ENCODE assay signal across 8 cellular contexts in genomic region chr11:9231848-9232177, GRCh38. TPM values are rescaled to one million over a fixed set of nuclear protein-coding genes. Genes with fewer than 3 reads are reported as not detected.
DNase-seq lines count a peak whose midpoint lies in the region; ATAC-seq and TF ChIP-seq lines count a peak whose summit lies in the region.

No MANE protein-coding gene starts in this region.

- peaks cover 33% of the 10 kb centered on the region for H3K4me1 Mint-ChIP-seq in activated CD4-positive, alpha-beta memory T cell treated with anti-CD3 and anti-CD28 coated beads for 36 hours (ENCODE audit: low read depth)

- BruUV-seq in A673 (replicated peaks; lab: Mats Ljungman, UMichigan) = no TSS peak

- TF ChIP-seq CTCF in stomach (IDR thresholded peaks at IDR 0.05) (no peak), A673 (conservative IDR thresholded peaks at IDR 0.05; ENCODE audit: low read depth, low read length) (no peak)

- H3K4me3 ChIP-seq in HAP-1 = no peak overlapping the region
- H3K4me3 ChIP-seq in right cardiac atrium (ENCODE audit: low read length) = no peak overlapping the region
- H3K4me3 ChIP-seq in stomach = peak overlapping the region in 3 of 4 donors; percentile 20 to 23 (median 23)
- H3K4me3 ChIP-seq in A673 (ENCODE audit: low read depth, low read length, poor library complexity, severe bottlenecking) = no peak overlapping the region

- POLR2A ChIA-PET in activated CD4-positive, alpha-beta memory T cell treated with anti-CD3 and anti-CD28 coated beads for 36 hours (lab: Charles Lee) = no interaction called here
- POLR2A ChIA-PET in A673 (lab: Charles Lee; ENCODE audit: low non-redundant PET) = no interaction called here

- peaks cover 38% of the 10 kb centered on the region for H3K4me1 ChIP-seq in HAP-1
- peaks cover 5% of the 10 kb centered on the region for H3K4me1 ChIP-seq in right cardiac atrium (ENCODE audit: control insufficient read depth, insufficient read depth, low read length)
- peaks cover 10 to 42% (median 25%) of the 10 kb centered on the region in 4 donors for H3K4me1 ChIP-seq in stomach
- peaks cover 7% of the 10 kb centered on the region for H3K4me1 ChIP-seq in A673 (ENCODE audit: insufficient read depth, low read length, poor library complexity, severe bottlenecking)

- CTCF ChIA-PET in activated CD4-positive, alpha-beta memory T cell treated with anti-CD3 and anti-CD28 coated beads for 36 hours (lab: Charles Lee) = interaction anchor here (0.6 to 0.7 kb wide), 2 partner anchors 28 to 275 kb away, joined by 3 read pairs; no protein-coding TSS in a partner anchor
- CTCF ChIA-PET in A673 (lab: Charles Lee) = no interaction called here

- H3K36me3 ChIP-seq in HAP-1 (replicated peaks) = no peaks in the 10 kb centered on the region
- no peaks in the 10 kb centered on the region for H3K36me3 ChIP-seq in stomach
- no peaks in the 10 kb centered on the region for H3K36me3 ChIP-seq in A673 (ENCODE audit: insufficient read depth, low read length, poor library complexity, severe bottlenecking)

- H3K27ac Mint-ChIP-seq in activated CD4-positive, alpha-beta memory T cell treated with anti-CD3 and anti-CD28 coated beads for 36 hours = no peak overlapping the region

- H3K27me3 ChIP-seq in HAP-1 (ENCODE audit: low read depth) (no peaks in the 10 kb centered on the region), right cardiac atrium (ENCODE audit: control insufficient read depth, insufficient read depth) (no peaks in the 10 kb centered on the region), stomach (no peaks in the 10 kb centered on the region), A673 (replicated peaks; ENCODE audit: insufficient read depth, low read depth, low read length, poor library complexity) (no peaks in the 10 kb centered on the region)

- H3K4me3 Mint-ChIP-seq in activated CD4-positive, alpha-beta memory T cell treated with anti-CD3 and anti-CD28 coated beads for 36 hours = peak overlapping the region; percentile 30

- TF ChIP-seq EP300 in stomach (IDR thresholded peaks at IDR 0.05) = no peak

- WGBS in right cardiac atrium = 5% methylated on average over 1 of the region's 1 CpG
- WGBS in stomach, 5 donors = 0 to 5% (median 2%) methylated on average over 1 of the region's 1 CpG

- H3K9me3 Mint-ChIP-seq in activated CD4-positive, alpha-beta memory T cell treated with anti-CD3 and anti-CD28 coated beads for 36 hours = no peaks in the 10 kb centered on the region

- H3K27me3 Mint-ChIP-seq in activated CD4-positive, alpha-beta memory T cell treated with anti-CD3 and anti-CD28 coated beads for 36 hours = no peaks in the 10 kb centered on the region

- in situ Hi-C loops in HAP-1 (cut with MboI; ENCODE audit: low sequenced_read_pairs) = no loop called here

- DNase-seq in Ammon's horn (ENCODE audit: low spot score) = peak; percentile 81
- DNase-seq in HAP-1 (ENCODE audit: low spot score in 2 of 2) = peak; percentile 53 to 85
- DNase-seq in activated CD4-positive, alpha-beta memory T cell treated with anti-CD3 and anti-CD28 coated beads for 36 hours = no peak
- DNase-seq in right cardiac atrium = no peak
- DNase-seq in stomach = no peak
- no peak for DNase-seq in A673 (ENCODE audit: low spot score)

- intact Hi-C loops in activated CD4-positive, alpha-beta memory T cell treated with anti-CD3 and anti-CD28 coated beads for 36 hours (cut with micrococcal nuclease) = no loop called here
- intact Hi-C loops in right cardiac atrium (cut with DNase I) (no loop called here), stomach (cut with DNase I; ENCODE audit: low total_unique reads) (no loop called here), A673 (cut with micrococcal nuclease; ENCODE audit: unreplicated experiment) (no loop called here)

- ATAC-seq in right cardiac atrium (peak; percentile 77 to 83), GM19023 (IDR thresholded peaks at IDR 0.05; ENCODE audit: unreplicated experiment) (no peak), GM18873 (IDR thresholded peaks at IDR 0.05; ENCODE audit: low FRiP score, unreplicated experiment) (no peak)

- no peak for TF ChIP-seq POLR2A in stomach (IDR thresholded peaks at IDR 0.05)

- peaks cover 5% of the 10 kb centered on the region; the same call in 1 of the 2 replicates for H3K9me3 ChIP-seq in HAP-1
- no peaks in the 10 kb centered on the region for H3K9me3 ChIP-seq in right cardiac atrium (ENCODE audit: control insufficient read depth, low read length)
- H3K9me3 ChIP-seq in stomach = no peaks in the 10 kb centered on the region
- peaks cover 4% of the 10 kb centered on the region for H3K9me3 ChIP-seq in A673 (ENCODE audit: low read depth, low read length, poor library complexity, severe bottlenecking)

- H3K36me3 Mint-ChIP-seq in activated CD4-positive, alpha-beta memory T cell treated with anti-CD3 and anti-CD28 coated beads for 36 hours = no peaks in the 10 kb centered on the region

- H3K27ac ChIP-seq in right cardiac atrium (ENCODE audit: low read length) (no peak overlapping the region), stomach (peak overlapping the region in 4 of 5 donors; percentile 45 to 66 (median 53)), A673 (ENCODE audit: low read depth, low read length, poor library complexity, severe bottlenecking) (no peak overlapping the region)

RNA-seq across cellular contexts. Expression of gene DENND5A, which starts 33.3 kb away (rescaled TPM):
- 10 to 100 TPM; 41.3 to 41.9 TPM for total RNA-seq in activated CD4-positive, alpha-beta memory T cell treated with anti-CD3 and anti-CD28 coated beads for 36 hours
- total RNA-seq in right cardiac atrium (100 to 1,000 TPM in 1 of 4 donors, 10 to 100 TPM in 3; 84.9 to 121 (median 93.3) TPM), stomach (100 to 1,000 TPM in 3 of 5 donors, 10 to 100 TPM in 2; 14.8 to 152 (median 100) TPM), A673 (2021) (65.4 and 69.7 TPM in 2 replicates)
- polyA plus RNA-seq in right cardiac atrium (50.6 TPM), stomach (10 to 100 TPM; 18.5 to 29.4 (median 20.6) TPM)

Comparison
In these comparisons a context has a peak if more than half of its experiments do, and no peak if none do; other contexts are left out.
1. DNase-seq: peak in Ammon's horn (single experiment) and HAP-1 (2 of 2); none in activated CD4-positive, alpha-beta memory T cell treated with anti-CD3 and anti-CD28 coated beads for 36 hours (single experiment), right cardiac atrium (0 of 3), stomach (single experiment) and A673 (single experiment).
2. H3K4me3 ChIP-seq: peak in stomach (3 of 4); none in HAP-1 (single experiment), right cardiac atrium (single experiment) and A673 (single experiment).
3. ATAC-seq: peak in right cardiac atrium (2 of 2); none in GM19023 (single experiment) and GM18873 (single experiment).
4. H3K27ac ChIP-seq: peak in stomach (4 of 5); none in right cardiac atrium (single experiment) and A673 (single experiment).